Comparison of ENCODE assay signal across 15 cellular contexts in the genomic region with DNA sequence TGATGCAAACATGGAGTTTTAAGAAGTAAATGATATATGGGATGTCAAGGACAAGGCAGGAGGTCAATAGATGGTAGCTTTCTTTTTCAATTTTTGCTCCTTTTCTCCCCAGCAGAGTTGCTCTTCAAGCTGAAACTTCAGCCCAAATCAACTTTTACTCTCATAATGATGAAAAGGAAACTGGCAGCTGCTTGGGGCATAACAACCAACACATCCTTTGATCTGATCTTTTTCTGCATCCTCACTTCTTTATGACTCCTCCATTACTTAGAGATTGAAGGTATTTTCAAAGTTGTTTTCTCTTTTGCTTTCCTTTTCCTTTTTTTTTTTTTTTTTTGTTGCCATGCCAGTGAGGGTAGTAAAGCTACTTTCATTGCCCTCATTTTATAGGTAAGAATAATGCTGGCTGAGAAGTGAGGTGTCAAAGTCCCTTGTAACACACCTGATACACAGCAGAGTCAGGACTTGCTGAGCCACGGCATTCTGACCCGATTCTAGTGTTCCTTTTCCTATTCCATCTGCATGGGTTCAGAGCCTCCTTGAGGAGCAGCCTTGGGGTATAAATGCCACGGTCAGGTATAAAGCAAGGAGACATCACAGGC. TPM values are rescaled to one million over a fixed set of nuclear protein-coding genes. Genes with fewer than 3 reads are reported as not detected.
DNase-seq lines count a peak whose midpoint lies in the region; ATAC-seq and TF ChIP-seq lines count a peak whose summit lies in the region.
"Had no signal": no experiment of that assay in that cellular context is flagged by ENCODE, and none has a peak within 500 bp of the region (broad histone marks: within the 10 kb centered on the region; RNA-seq: fewer than 3 reads in every experiment).

No MANE protein-coding gene starts in this region.

- peaks cover 2 to 3% of the 10 kb centered on the region in 2 donors for H3K36me3 Mint-ChIP-seq in activated T-cell treated with anti-CD3 and anti-CD28 coated beads, Interleukin-2, amount 50 U/mL, for 72 hours (ENCODE audit: insufficient read depth in 2 of 2)
- H3K36me3 Mint-ChIP-seq in stimulated activated naive CD8-positive, alpha-beta T cell treated with anti-CD3 and anti-CD28 coated beads, Interleukin-15, Interleukin-2, amounts not matched to agents 100 ng/mL and 50 ng/mL, for 24 hours (ENCODE audit: low read depth), result peaks cover 7% of the 10 kb centered on the region
- H3K36me3 Mint-ChIP-seq in neural progenitor cell, result no peaks in the 10 kb centered on the region

- H3K36me3 ChIP-seq in neural progenitor cell, result no peaks in the 10 kb centered on the region
- H3K36me3 ChIP-seq: lower lobe of right lung had no signal

- H3K79me2 ChIP-seq in neural progenitor cell (ENCODE audit: low read depth), result no peaks in the 10 kb centered on the region

- no peak for DNase-seq in activated T-cell treated with anti-CD3 and anti-CD28 coated beads, Interleukin-2, amount 50 U/mL, for 72 hours
- DNase-seq in activated T-cell treated with anti-CD3 and anti-CD28 coated beads for 4 hours (no peak), inferior parietal cortex (ENCODE audit: extremely low spot score) (no peak), neural progenitor cell (ENCODE audit: low spot score) (no peak)
- DNase-seq: ACHN, adrenal gland, glutamatergic neuron, lower lobe of right lung, NCI-H1417, testis had no signal

- H3K27ac Mint-ChIP-seq in activated T-cell treated with anti-CD3 and anti-CD28 coated beads, Interleukin-2, amount 50 U/mL, for 72 hours, result peak overlapping the region; percentile 52
- peak overlapping the region; percentile 51 for H3K27ac Mint-ChIP-seq in stimulated activated naive CD8-positive, alpha-beta T cell treated with anti-CD3 and anti-CD28 coated beads, Interleukin-15, Interleukin-2, amounts not matched to agents 100 ng/mL and 50 ng/mL, for 24 hours
- H3K27ac Mint-ChIP-seq in neural progenitor cell, result no peak overlapping the region

- ATAC-seq in activated T-cell treated with anti-CD3 and anti-CD28 coated beads, Interleukin-2, amount 50 U/mL, for 72 hours (replicated peaks in 1 of 2), result peak; percentile 91 to 92
- ATAC-seq in HG02571 (IDR thresholded peaks at IDR 0.05; ENCODE audit: unreplicated experiment) (peak; percentile 59), HG03520 (IDR thresholded peaks at IDR 0.05; ENCODE audit: unreplicated experiment) (peak; percentile 54), HG03045 (IDR thresholded peaks at IDR 0.05; ENCODE audit: unreplicated experiment) (no peak)
- ATAC-seq: lower lobe of right lung had no signal

- no peak overlapping the region for H3K4me3 ChIP-seq in neural progenitor cell
- H3K4me3 ChIP-seq: adrenal gland, lower lobe of right lung, testis had no signal

- no peak overlapping the region for H2AFZ ChIP-seq in neural progenitor cell (replicated peaks)

- H3K27me3 ChIP-seq in neural progenitor cell, result no peaks in the 10 kb centered on the region
- H3K27me3 ChIP-seq: adrenal gland, testis had no signal

- no peaks in the 10 kb centered on the region for H3K9me3 Mint-ChIP-seq in activated T-cell treated with anti-CD3 and anti-CD28 coated beads, Interleukin-2, amount 50 U/mL, for 72 hours
- H3K9me3 Mint-ChIP-seq in stimulated activated naive CD8-positive, alpha-beta T cell treated with anti-CD3 and anti-CD28 coated beads, Interleukin-15, Interleukin-2, amounts not matched to agents 100 ng/mL and 50 ng/mL, for 24 hours, result no peaks in the 10 kb centered on the region
- H3K9me3 Mint-ChIP-seq in neural progenitor cell, result peaks cover 7% of the 10 kb centered on the region

- H3K27ac ChIP-seq in neural progenitor cell, result no peak overlapping the region
- H3K27ac ChIP-seq: adrenal gland, lower lobe of right lung, testis had no signal

- no peaks in the 10 kb centered on the region for H4K20me1 ChIP-seq in neural progenitor cell (ENCODE audit: low read depth)

- H3K27me3 Mint-ChIP-seq in activated T-cell treated with anti-CD3 and anti-CD28 coated beads, Interleukin-2, amount 50 U/mL, for 72 hours (ENCODE audit: low read depth), result no peaks in the 10 kb centered on the region
- no peaks in the 10 kb centered on the region for H3K27me3 Mint-ChIP-seq in stimulated activated naive CD8-positive, alpha-beta T cell treated with anti-CD3 and anti-CD28 coated beads, Interleukin-15, Interleukin-2, amounts not matched to agents 100 ng/mL and 50 ng/mL, for 24 hours
- H3K27me3 Mint-ChIP-seq in neural progenitor cell (ENCODE audit: insufficient read depth, low read depth), result no peaks in the 10 kb centered on the region
- H3K27me3 Mint-ChIP-seq: progenitor cell of endocrine pancreas had no signal

- no peak overlapping the region for H3K9ac ChIP-seq in neural progenitor cell

- peak overlapping the region; percentile 1 to 44 for H3K4me3 Mint-ChIP-seq in activated T-cell treated with anti-CD3 and anti-CD28 coated beads, Interleukin-2, amount 50 U/mL, for 72 hours
- H3K4me3 Mint-ChIP-seq in stimulated activated naive CD8-positive, alpha-beta T cell treated with anti-CD3 and anti-CD28 coated beads, Interleukin-15, Interleukin-2, amounts not matched to agents 100 ng/mL and 50 ng/mL, for 24 hours, result no peak overlapping the region
- no peak overlapping the region for H3K4me3 Mint-ChIP-seq in neural progenitor cell

- no peaks in the 10 kb centered on the region for H3K4me1 ChIP-seq in neural progenitor cell

- H3F3A ChIP-seq in neural progenitor cell (ENCODE audit: low read depth), result no peaks in the 10 kb centered on the region

- H3K4me2 ChIP-seq in neural progenitor cell, result no peak overlapping the region

- no peaks in the 10 kb centered on the region for H3K9me3 ChIP-seq in neural progenitor cell (ENCODE audit: low read depth)
- H3K9me3 ChIP-seq: adrenal gland, lower lobe of right lung, testis had no signal

- TF ChIP-seq CTCF in neural progenitor cell (IDR thresholded peaks at IDR 0.05), result no peak

- H3K4me1 Mint-ChIP-seq in activated T-cell treated with anti-CD3 and anti-CD28 coated beads, Interleukin-2, amount 50 U/mL, for 72 hours (ENCODE audit: low read depth), result peaks cover 39% of the 10 kb centered on the region
- peaks cover 23% of the 10 kb centered on the region for H3K4me1 Mint-ChIP-seq in stimulated activated naive CD8-positive, alpha-beta T cell treated with anti-CD3 and anti-CD28 coated beads, Interleukin-15, Interleukin-2, amounts not matched to agents 100 ng/mL and 50 ng/mL, for 24 hours (ENCODE audit: low read depth)
- no peaks in the 10 kb centered on the region for H3K4me1 Mint-ChIP-seq in neural progenitor cell

RNA-seq across cellular contexts. Expression of a gene that starts 26.9 kb away (rescaled TPM):
- 1 to 10 TPM; 1.1 to 1.7 TPM for total RNA-seq in activated T-cell treated with anti-CD3 and anti-CD28 coated beads, Interleukin-2, amount 50 U/mL, for 72 hours
- total RNA-seq in neural progenitor cell (ENCODE audit: low replicate concordance), result not detected in 2 replicates

Comparison
In these comparisons a context has a peak if more than half of its experiments do, and no peak if none do; other contexts are left out.
1. H3K4me3 Mint-ChIP-seq: peak in activated T-cell treated with anti-CD3 and anti-CD28 coated beads, Interleukin-2, amount 50 U/mL, for 72 hours (2 of 2); none in stimulated activated naive CD8-positive, alpha-beta T cell treated with anti-CD3 and anti-CD28 coated beads, Interleukin-15, Interleukin-2, amounts not matched to agents 100 ng/mL and 50 ng/mL, for 24 hours (single experiment) and neural progenitor cell (single experiment).